In the genomic region with DNA sequence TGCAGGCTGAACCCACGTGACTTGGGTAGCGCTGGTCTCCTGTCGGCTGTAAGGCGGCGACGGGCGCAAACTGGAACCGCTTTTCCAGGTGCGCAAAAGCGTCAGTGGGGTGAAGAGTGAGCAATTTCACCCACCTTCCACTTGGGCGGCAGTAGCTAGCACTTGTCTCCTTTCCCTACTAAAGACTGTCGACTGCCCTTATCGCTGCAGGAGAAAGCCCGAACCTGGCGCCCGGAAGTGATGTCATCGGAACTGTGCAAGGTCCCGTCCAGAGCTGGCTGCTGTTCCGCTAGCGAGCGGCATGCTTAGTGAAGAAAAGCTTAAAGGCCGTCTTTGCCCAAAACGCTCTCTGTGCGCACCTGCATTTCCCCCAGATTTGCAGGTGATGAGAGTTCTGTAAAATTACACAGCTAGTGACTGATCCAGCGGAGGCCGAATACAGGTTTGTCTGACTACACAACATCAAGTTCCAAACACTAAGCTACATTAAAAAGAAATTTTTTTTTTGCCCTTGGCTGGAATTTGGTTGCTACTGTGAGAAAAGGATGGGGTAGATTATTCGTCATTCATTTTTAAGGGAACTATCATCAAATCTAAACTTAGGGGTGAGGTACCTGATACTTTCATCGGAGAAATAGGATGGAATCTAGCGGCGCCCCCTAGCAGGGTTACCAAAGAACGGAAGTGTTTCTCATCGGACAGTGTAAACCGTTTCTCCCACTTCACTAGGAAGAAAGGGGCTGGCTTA, we compare ENCODE assay signal across 7 cellular contexts.
DNase-seq lines count a peak whose midpoint lies in the region; ATAC-seq and TF ChIP-seq lines count a peak whose summit lies in the region.

A gene with protein sequence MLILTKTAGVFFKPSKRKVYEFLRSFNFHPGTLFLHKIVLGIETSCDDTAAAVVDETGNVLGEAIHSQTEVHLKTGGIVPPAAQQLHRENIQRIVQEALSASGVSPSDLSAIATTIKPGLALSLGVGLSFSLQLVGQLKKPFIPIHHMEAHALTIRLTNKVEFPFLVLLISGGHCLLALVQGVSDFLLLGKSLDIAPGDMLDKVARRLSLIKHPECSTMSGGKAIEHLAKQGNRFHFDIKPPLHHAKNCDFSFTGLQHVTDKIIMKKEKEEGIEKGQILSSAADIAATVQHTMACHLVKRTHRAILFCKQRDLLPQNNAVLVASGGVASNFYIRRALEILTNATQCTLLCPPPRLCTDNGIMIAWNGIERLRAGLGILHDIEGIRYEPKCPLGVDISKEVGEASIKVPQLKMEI (minus strand): TSS at position 242 of the 748 bp plus-strand sequence. CDS start 1,152 bp downstream, outside the sequence.

- DNase-seq in NCI-H1930 (lab: John Stamatoyannopoulos, UW) = peak; percentile 82 to 83
- peak; percentile 87 for DNase-seq in T-helper 9 cell
- peak; percentile 95 for DNase-seq in astrocyte of the hippocampus (ENCODE audit: low read depth, low spot score)
- peak; percentile 89 to 91 for DNase-seq in hippocampal formation (lab: John Stamatoyannopoulos, UW)
- peak; percentile 99 for DNase-seq in retina

- peak; percentile 97 for ATAC-seq in GM18505 (IDR thresholded peaks at IDR 0.05; ENCODE audit: unreplicated experiment)
- ATAC-seq in HG02973 (IDR thresholded peaks at IDR 0.05; ENCODE audit: unreplicated experiment) = peak; percentile 96

- TF ChIP-seq POLR2A in GM18505 (IDR thresholded peaks at IDR 0.05; ENCODE audit: borderline replicate concordance, extremely low read depth, insufficient read depth, insufficient read length) = peak; percentile 86

Comparison
In these comparisons a context has a peak if more than half of its experiments do, and no peak if none do; other contexts are left out.
1. Peak in every context shown above with its lines: DNase-seq and ATAC-seq.